ENCODE assay signal across 15 cellular contexts in genomic region chr10:78465456-78465855, GRCh38.
"Had no signal": no experiment of that assay in that cellular context is flagged by ENCODE, and none has a peak within 500 bp of the region (broad histone marks: within the 10 kb centered on the region; RNA-seq: fewer than 3 reads in every experiment).

No MANE protein-coding gene starts in this region.

- ATAC-seq: activated naive CD4-positive, alpha-beta T cell treated with anti-CD3 and anti-CD28 coated beads, Interleukin-2, amount 50 U/mL, for 72 hours; body of pancreas; effector memory CD8-positive, alpha-beta T cell had no signal

- H3K9me3 ChIP-seq: body of pancreas, testis had no signal

- H3K27ac ChIP-seq: body of pancreas, testis had no signal

- DNase-seq: activated B cell treated with CpG ODN at 0.5 μM for 24 hours; activated CD4-positive, alpha-beta T cell treated with anti-CD3 and anti-CD28 coated beads, Interleukin-2, amount 10 ng/mL, durations not matched to agents 7 days and 5 days; activated effector memory CD4-positive, alpha-beta T cell treated with Interleukin-2 at 50 U/mL for 16 hours; amniotic stem cell; cortex of kidney; effector memory CD8-positive, alpha-beta T cell; hippocampal formation; naive B cell; stimulated activated CD4-positive, alpha-beta T cell treated with anti-CD3 and anti-CD28 coated beads, Interleukin-4, amount 100 ng/mL, for 24 hours; stimulated activated naive CD8-positive, alpha-beta T cell treated with anti-CD3 and anti-CD28 coated beads, Interleukin-15, amount 100 ng/mL, for 72 hours; testis had no signal

- H3K9me3 Mint-ChIP-seq: activated CD4-positive, alpha-beta T cell treated with anti-CD3 and anti-CD28 coated beads, Interleukin-2, amount 10 ng/mL, durations not matched to agents 7 days and 5 days; central memory CD8-positive, alpha-beta T cell; effector memory CD8-positive, alpha-beta T cell; T-helper 1 cell treated with Interleukin-12 subunit alpha and Interleukin-12 subunit beta and Interleukin-4 antibody, amounts not matched to agents 30 μg/mL and 1 μg/mL, for 36 hours had no signal

- H3K27ac Mint-ChIP-seq: activated B cell treated with CpG ODN at 0.5 μM for 24 hours; activated CD4-positive, alpha-beta T cell treated with anti-CD3 and anti-CD28 coated beads, Interleukin-2, amount 10 ng/mL, durations not matched to agents 7 days and 5 days; activated naive CD4-positive, alpha-beta T cell treated with anti-CD3 and anti-CD28 coated beads, Interleukin-2, amount 50 U/mL, for 72 hours; effector memory CD8-positive, alpha-beta T cell; naive B cell; stimulated activated naive CD8-positive, alpha-beta T cell treated with anti-CD3 and anti-CD28 coated beads, Interleukin-15, amount 100 ng/mL, for 72 hours; T-helper 1 cell treated with Interleukin-12 subunit alpha and Interleukin-12 subunit beta and Interleukin-4 antibody, amounts not matched to agents 30 μg/mL and 1 μg/mL, for 36 hours had no signal

- H3K4me1 Mint-ChIP-seq: activated B cell treated with CpG ODN at 0.5 μM for 24 hours; activated CD4-positive, alpha-beta T cell treated with anti-CD3 and anti-CD28 coated beads, Interleukin-2, amount 10 ng/mL, durations not matched to agents 7 days and 5 days; central memory CD8-positive, alpha-beta T cell; naive B cell; stimulated activated naive CD8-positive, alpha-beta T cell treated with anti-CD3 and anti-CD28 coated beads, Interleukin-15, amount 100 ng/mL, for 72 hours had no signal

- H3K4me3 Mint-ChIP-seq: activated B cell treated with CpG ODN at 0.5 μM for 24 hours; activated CD4-positive, alpha-beta T cell treated with anti-CD3 and anti-CD28 coated beads, Interleukin-2, amount 10 ng/mL, durations not matched to agents 7 days and 5 days; central memory CD8-positive, alpha-beta T cell; effector memory CD8-positive, alpha-beta T cell; naive B cell; stimulated activated naive CD8-positive, alpha-beta T cell treated with anti-CD3 and anti-CD28 coated beads, Interleukin-15, amount 100 ng/mL, for 72 hours; T-helper 1 cell treated with Interleukin-12 subunit alpha and Interleukin-12 subunit beta and Interleukin-4 antibody, amounts not matched to agents 30 μg/mL and 1 μg/mL, for 36 hours had no signal

- H3K4me3 ChIP-seq: body of pancreas, testis had no signal

- H3K27me3 ChIP-seq: body of pancreas, testis had no signal

- H3K27me3 Mint-ChIP-seq: activated CD4-positive, alpha-beta T cell treated with anti-CD3 and anti-CD28 coated beads, Interleukin-2, amount 10 ng/mL, durations not matched to agents 7 days and 5 days; stimulated activated naive CD8-positive, alpha-beta T cell treated with anti-CD3 and anti-CD28 coated beads, Interleukin-15, amount 100 ng/mL, for 72 hours had no signal
